1 cellular context compared by ENCODE assay signal in genomic region chr22:32842486-32842885, GRCh38.
TF ChIP-seq lines count a peak whose summit lies in the region.

No MANE protein-coding gene starts in this region.

TF ChIP-seq in WTC11, 78 proteins besides CTCF, POLR2A, EP300 and RAD21 (continued from another document):
- TF ChIP-seq STAT6 (CRISPR knock-in tag; conservative IDR thresholded peaks at IDR 0.05; ENCODE audit: low read depth) (no peak), ZNF423 (CRISPR knock-in tag; IDR thresholded peaks at IDR 0.05) (no peak), FOXK1 (CRISPR knock-in tag; IDR thresholded peaks at IDR 0.05) (no peak)
